In genomic region chr19:12937243-12938053, GRCh38 we compare ENCODE assay signal across 8 cellular contexts. TPM values are rescaled to one million over a fixed set of nuclear protein-coding genes. Genes with fewer than 3 reads are reported as not detected.
DNase-seq lines count a peak whose midpoint lies in the region; FAIRE-seq and TF ChIP-seq lines count a peak whose summit lies in the region.

No MANE protein-coding gene starts in this region.

- H4K20me1 ChIP-seq in BLaER1, result peaks cover 48% of the 10 kb centered on the region

- no peak for TF ChIP-seq CTCF in GM20000 (IDR thresholded peaks at IDR 0.05; ENCODE audit: extremely low read depth, missing control alignments)

- H3K4me3 ChIP-seq in BLaER1 (peak overlapping the region; percentile 99), iPS DF 6.9 (ENCODE audit: low read length) (peak overlapping the region; percentile 34; the same call in 1 of the 2 replicates), skin epidermis (peak overlapping the region; percentile 81 to 100 (median 87))

- no peaks in the 10 kb centered on the region for H3K9me3 Mint-ChIP-seq in activated T-helper 1 cell treated with anti-CD3 and anti-CD28 coated beads, Interleukin-12 subunit alpha, Interleukin-12 subunit beta, Interleukin-2, Interleukin-4 antibody, amounts not matched to agents 30 ng/mL and 10 ng/mL and 1 ng/mL, durations not matched to agents 14 hours and 24 hours and 36 hours

- no peaks in the 10 kb centered on the region for H3K27me3 Mint-ChIP-seq in activated T-helper 1 cell treated with anti-CD3 and anti-CD28 coated beads, Interleukin-12 subunit alpha, Interleukin-12 subunit beta, Interleukin-2, Interleukin-4 antibody, amounts not matched to agents 30 ng/mL and 10 ng/mL and 1 ng/mL, durations not matched to agents 14 hours and 24 hours and 36 hours (ENCODE audit: insufficient read depth)

- peaks cover 64% of the 10 kb centered on the region for H3K4me1 ChIP-seq in BLaER1
- H3K4me1 ChIP-seq in iPS DF 6.9 (ENCODE audit: control insufficient read depth, insufficient read depth, low read length), result peaks cover 6% of the 10 kb centered on the region

- peak overlapping the region; percentile 80 for H3K9ac ChIP-seq in BLaER1

- H3K4me1 Mint-ChIP-seq in activated T-helper 1 cell treated with anti-CD3 and anti-CD28 coated beads, Interleukin-12 subunit alpha, Interleukin-12 subunit beta, Interleukin-2, Interleukin-4 antibody, amounts not matched to agents 30 ng/mL and 10 ng/mL and 1 ng/mL, durations not matched to agents 14 hours and 24 hours and 36 hours (ENCODE audit: low read depth), result peaks cover 55% of the 10 kb centered on the region

- H3K27ac ChIP-seq in BLaER1 (peak overlapping the region; percentile 98), iPS DF 6.9 (ENCODE audit: low read length) (no peak overlapping the region), skin epidermis (peak overlapping the region in 16 of 21 experiments; percentile 7 to 96 (median 54))

- peaks cover 42% of the 10 kb centered on the region for H3K36me3 Mint-ChIP-seq in activated T-helper 1 cell treated with anti-CD3 and anti-CD28 coated beads, Interleukin-12 subunit alpha, Interleukin-12 subunit beta, Interleukin-2, Interleukin-4 antibody, amounts not matched to agents 30 ng/mL and 10 ng/mL and 1 ng/mL, durations not matched to agents 14 hours and 24 hours and 36 hours (ENCODE audit: low read depth)

- no CpG with 5 or more reads among the region's 23 CpGs for WGBS in iPS DF 6.9 (ENCODE audit: insufficient coverage, insufficient read length)

- peak overlapping the region; percentile 100 for H3K4me3 Mint-ChIP-seq in activated T-helper 1 cell treated with anti-CD3 and anti-CD28 coated beads, Interleukin-12 subunit alpha, Interleukin-12 subunit beta, Interleukin-2, Interleukin-4 antibody, amounts not matched to agents 30 ng/mL and 10 ng/mL and 1 ng/mL, durations not matched to agents 14 hours and 24 hours and 36 hours

- H3K27me3 ChIP-seq in BLaER1 (no peaks in the 10 kb centered on the region), iPS DF 6.9 (ENCODE audit: control insufficient read depth, insufficient read depth, low read length) (no peaks in the 10 kb centered on the region)

- peak overlapping the region; percentile 95 for H3K4me2 ChIP-seq in BLaER1

- peak overlapping the region; percentile 94 for H3K27ac Mint-ChIP-seq in activated T-helper 1 cell treated with anti-CD3 and anti-CD28 coated beads, Interleukin-12 subunit alpha, Interleukin-12 subunit beta, Interleukin-2, Interleukin-4 antibody, amounts not matched to agents 30 ng/mL and 10 ng/mL and 1 ng/mL, durations not matched to agents 14 hours and 24 hours and 36 hours

- peak; percentile 34 for DNase-seq in GM20000 (ENCODE audit: low spot score)
- DNase-seq in NCI-H2171 treated with DMSO at 0.1 percent for 48 hours (lab: John Stamatoyannopoulos, UW), result peak; percentile 94
- no peak for DNase-seq in activated T-helper 1 cell treated with anti-CD3 and anti-CD28 coated beads, Interleukin-12 subunit alpha, Interleukin-12 subunit beta, Interleukin-2, Interleukin-4 antibody, amounts not matched to agents 30 ng/mL and 10 ng/mL and 1 ng/mL, durations not matched to agents 14 hours and 24 hours and 36 hours (ENCODE audit: low spot score)
- no peak for DNase-seq in iPS DF 6.9 (ENCODE audit: low read depth, low spot score)
- DNase-seq in COLO829 (ENCODE audit: low spot score), result no peak
- DNase-seq in HTR-8/SVneo (ENCODE audit: insufficient read length, low spot score), result no peak

- intact Hi-C loops in activated T-helper 1 cell treated with anti-CD3 and anti-CD28 coated beads, Interleukin-12 subunit alpha, Interleukin-12 subunit beta, Interleukin-2, Interleukin-4 antibody, amounts not matched to agents 30 ng/mL and 10 ng/mL and 1 ng/mL, durations not matched to agents 14 hours and 24 hours and 36 hours (cut with micrococcal nuclease), result loop anchor here (1.0 to 2.0 kb wide), 6 partner anchors 18 to 200 kb away; partner anchors contain the start of genes GCDH, GET3, JUNB and SYCE2

- H3K9me3 ChIP-seq in BLaER1 (no peaks in the 10 kb centered on the region), iPS DF 6.9 (ENCODE audit: control insufficient read depth, insufficient read depth, low read length) (no peaks in the 10 kb centered on the region)

- H3K36me3 ChIP-seq in BLaER1, result peaks cover 34% of the 10 kb centered on the region
- H3K36me3 ChIP-seq in iPS DF 6.9 (ENCODE audit: control insufficient read depth, insufficient read depth, low read length), result peaks cover 18% of the 10 kb centered on the region

- FAIRE-seq in HTR-8/SVneo (lab: Jason Lieb, UNC), result no peak

RNA-seq across cellular contexts. Expression of gene CALR, which starts 1.0 kb away (rescaled TPM):
- 913 and 933 TPM in 2 replicates for total RNA-seq in activated T-helper 1 cell treated with anti-CD3 and anti-CD28 coated beads, Interleukin-12 subunit alpha, Interleukin-12 subunit beta, Interleukin-2, Interleukin-4 antibody, amounts not matched to agents 30 ng/mL and 10 ng/mL and 1 ng/mL, durations not matched to agents 14 hours and 24 hours and 36 hours

RNA-seq across cellular contexts. Expression of gene FARSA, which starts 3.9 kb away (rescaled TPM):
- 217 and 220 TPM in 2 replicates for total RNA-seq in activated T-helper 1 cell treated with anti-CD3 and anti-CD28 coated beads, Interleukin-12 subunit alpha, Interleukin-12 subunit beta, Interleukin-2, Interleukin-4 antibody, amounts not matched to agents 30 ng/mL and 10 ng/mL and 1 ng/mL, durations not matched to agents 14 hours and 24 hours and 36 hours

RNA-seq across cellular contexts. Expression of gene RAD23A, which starts 8.2 kb away (rescaled TPM):
- total RNA-seq in activated T-helper 1 cell treated with anti-CD3 and anti-CD28 coated beads, Interleukin-12 subunit alpha, Interleukin-12 subunit beta, Interleukin-2, Interleukin-4 antibody, amounts not matched to agents 30 ng/mL and 10 ng/mL and 1 ng/mL, durations not matched to agents 14 hours and 24 hours and 36 hours, result 197 and 202 TPM in 2 replicates

RNA-seq across cellular contexts. Expression of gene SYCE2, which starts 18.4 kb away (rescaled TPM):
- 1.9 and 4.1 TPM in 2 replicates for total RNA-seq in activated T-helper 1 cell treated with anti-CD3 and anti-CD28 coated beads, Interleukin-12 subunit alpha, Interleukin-12 subunit beta, Interleukin-2, Interleukin-4 antibody, amounts not matched to agents 30 ng/mL and 10 ng/mL and 1 ng/mL, durations not matched to agents 14 hours and 24 hours and 36 hours

RNA-seq across cellular contexts. Expression of gene GADD45GIP1, which starts 19.6 kb away (rescaled TPM):
- total RNA-seq in activated T-helper 1 cell treated with anti-CD3 and anti-CD28 coated beads, Interleukin-12 subunit alpha, Interleukin-12 subunit beta, Interleukin-2, Interleukin-4 antibody, amounts not matched to agents 30 ng/mL and 10 ng/mL and 1 ng/mL, durations not matched to agents 14 hours and 24 hours and 36 hours, result 32.1 and 33.2 TPM in 2 replicates

Comparison
In these comparisons a context has a peak if more than half of its experiments do, and no peak if none do; other contexts are left out.
1. H3K4me3 ChIP-seq: peak in every context shown above with its lines; median percentile 99 in BLaER1; 87 in skin epidermis; 34 in iPS DF 6.9.
2. DNase-seq: peak in GM20000 (single experiment) and NCI-H2171 treated with DMSO at 0.1 percent for 48 hours (single experiment); none in activated T-helper 1 cell treated with anti-CD3 and anti-CD28 coated beads, Interleukin-12 subunit alpha, Interleukin-12 subunit beta, Interleukin-2, Interleukin-4 antibody, amounts not matched to agents 30 ng/mL and 10 ng/mL and 1 ng/mL, durations not matched to agents 14 hours and 24 hours and 36 hours (single experiment), iPS DF 6.9 (single experiment), COLO829 (single experiment) and HTR-8/SVneo (single experiment).